Comparison of ENCODE assay signal across 8 cellular contexts in the genomic region with DNA sequence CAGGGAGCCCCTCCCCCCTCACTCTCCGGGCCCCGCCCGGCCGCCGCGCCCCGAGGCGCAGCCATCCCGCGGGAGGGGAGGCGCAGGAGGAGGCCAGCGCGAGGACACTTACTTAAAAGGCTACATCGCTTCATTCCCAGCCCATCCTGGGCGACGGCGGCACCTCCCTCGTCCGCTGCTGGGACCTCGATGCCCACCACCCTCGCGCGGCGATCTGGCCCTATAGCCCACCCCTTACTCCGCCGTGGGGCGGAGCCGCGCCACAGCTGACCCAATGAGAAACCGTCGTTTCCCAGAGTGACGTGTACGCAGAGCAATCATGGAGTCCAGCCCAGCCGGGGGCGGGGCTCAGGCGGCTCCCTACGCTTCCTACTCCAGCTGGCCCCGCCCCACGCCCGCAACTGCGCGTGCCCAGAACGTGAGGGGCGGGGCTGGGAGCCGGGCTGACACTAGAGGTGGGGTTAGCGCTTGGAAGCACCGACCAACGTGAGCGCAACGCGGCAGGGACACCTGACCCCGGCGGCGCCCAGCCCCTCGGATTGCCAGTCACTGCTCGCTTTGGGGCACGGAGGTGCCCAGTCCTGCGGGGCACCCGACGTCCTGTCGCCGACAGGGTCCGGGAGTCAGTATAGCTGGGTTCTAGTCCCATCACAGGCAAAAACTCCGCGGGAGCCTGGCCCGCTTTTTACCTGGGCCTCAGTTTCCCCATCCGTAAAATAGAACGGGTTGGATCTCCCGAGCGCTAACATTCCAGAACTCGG. TPM values are rescaled to one million over a fixed set of nuclear protein-coding genes. Genes with fewer than 3 reads are reported as not detected.
A peak's percentile ranks its signal among the peaks of the same experiment; 100 is the strongest.
DNase-seq lines count a peak whose midpoint lies in the region; ATAC-seq and TF ChIP-seq lines count a peak whose summit lies in the region.

A gene (minus strand): TSS at position 222 of the 761 bp plus-strand sequence. CDS start 16,165 bp downstream, outside the sequence.

- peak; percentile 97 for ATAC-seq in HG02571 (IDR thresholded peaks at IDR 0.05; ENCODE audit: unreplicated experiment)

- 3% methylated on average over 33 of the region's 71 CpGs for WGBS in SK-N-SH (ENCODE audit: low lambda C conversion rate)

- TF ChIP-seq RAD21 in SK-N-SH (IDR thresholded peaks at IDR 0.05; ENCODE audit: low read length): no peak

- H3K4me2 ChIP-seq in SK-N-SH: peak within 1 kb of the TSS; percentile 99

- peaks cover 0 to 21% of the 10 kb centered on the region in 2 experiments; a peak in 2 of 4 replicates for H3K4me1 ChIP-seq in SK-N-SH (ENCODE audit: control insufficient read depth in 1 of 2, insufficient read depth in 2 of 2, low read depth in 1 of 2, low read length in 1 of 2)

- peak; percentile 98 for DNase-seq in GM06990 (ENCODE audit: extremely low read depth, insufficient read length)
- DNase-seq in NCI-H1048 (lab: John Stamatoyannopoulos, UW): peak; percentile 96
- DNase-seq in SK-N-SH: peak; percentile 100
- DNase-seq in activated naive CD4-positive, alpha-beta T cell treated with anti-CD3 and anti-CD28 coated beads, Interleukin-2, amount 50 U/mL, for 16 hours: peak; percentile 97
- peak; percentile 98 for DNase-seq in globus pallidus (ENCODE audit: low spot score)
- peak; percentile 97 for DNase-seq in occipital lobe (lab: John Stamatoyannopoulos, UW)

- H3K9me2 ChIP-seq in SK-N-SH: no peaks in the 10 kb centered on the region

- peaks cover 41% of the 10 kb centered on the region for H4K20me1 ChIP-seq in SK-N-SH (ENCODE audit: insufficient read depth)

- peaks cover 3% of the 10 kb centered on the region for H3F3A ChIP-seq in SK-N-SH (replicated peaks; ENCODE audit: insufficient read depth)

- no peaks in the 10 kb centered on the region; the same call in 1 of the 2 replicates for H3K27me3 ChIP-seq in GM06990 (replicated peaks; ENCODE audit: control insufficient read depth, insufficient read depth, low read length)
- H3K27me3 ChIP-seq in SK-N-SH (ENCODE audit: insufficient read depth): peaks cover 9% of the 10 kb centered on the region

- TF ChIP-seq EP300 in SK-N-SH (IDR thresholded peaks at IDR 0.05; ENCODE audit: borderline replicate concordance in 1 of 2, low read depth in 1 of 2, low read length in 1 of 2): no peak

- CTCF ChIA-PET in SK-N-SH (lab: Yijun Ruan, JAX): interaction anchor here (2.1 to 2.5 kb wide), 2 partner anchors 16 to 75 kb away, joined by 7 to 8 read pairs; a partner anchor contains a TSS

- H3K27ac ChIP-seq in SK-N-SH (ENCODE audit: low read depth in 2 of 2, low read length in 1 of 2): peak within 1 kb of the TSS; percentile 55 to 65; a peak in 2 of 4 replicates
- H3K27ac ChIP-seq in temporal lobe (ENCODE audit: low read depth, low read length): peak within 1 kb of the TSS; percentile 27

- H3K4me3 ChIP-seq in GM06990 (replicated peaks; ENCODE audit: low read depth, low read length) (peak within 1 kb of the TSS; percentile 95), SK-N-SH (ENCODE audit: low read depth in 2 of 2, low read length in 1 of 2) (peak within 1 kb of the TSS; percentile 83 to 93)

- POLR2A ChIA-PET in SK-N-SH (lab: Yijun Ruan, JAX): interaction anchor here (0.8 to 1.0 kb wide), 2 partner anchors 19 to 25 kb away, joined by 3 read pairs; no protein-coding TSS in a partner anchor

- H3K79me2 ChIP-seq in SK-N-SH (ENCODE audit: insufficient read depth): peaks cover 47% of the 10 kb centered on the region

- H3K36me3 ChIP-seq in GM06990 (ENCODE audit: control insufficient read depth, insufficient read depth, low read length): peaks cover 2% of the 10 kb centered on the region; the same call in 1 of the 2 replicates
- no peaks in the 10 kb centered on the region for H3K36me3 ChIP-seq in SK-N-SH (replicated peaks in 1 of 2; ENCODE audit: control insufficient read depth in 1 of 2, insufficient read depth in 2 of 2, low read length in 1 of 2)

- TF ChIP-seq CTCF in GM06990 (IDR thresholded peaks at IDR 0.05; ENCODE audit: insufficient read depth, low read length, poor library complexity, severe bottlenecking) (no peak), SK-N-SH (IDR thresholded peaks at IDR 0.05) (no peak)

- peak within 1 kb of the TSS; percentile 74 for H3K9ac ChIP-seq in SK-N-SH

- H3K9me3 ChIP-seq in SK-N-SH: no peaks in the 10 kb centered on the region

- H2AFZ ChIP-seq in SK-N-SH (ENCODE audit: low read depth): peak within 1 kb of the TSS; percentile 99

TF ChIP-seq in SK-N-SH, 30 proteins besides CTCF, POLR2A, EP300 and RAD21 (continues in another document):
- TF ChIP-seq EZH2phosphoT487 (IDR thresholded peaks at IDR 0.05; ENCODE audit: borderline replicate concordance, low read depth): no peak
- TF ChIP-seq, protein P1, sequence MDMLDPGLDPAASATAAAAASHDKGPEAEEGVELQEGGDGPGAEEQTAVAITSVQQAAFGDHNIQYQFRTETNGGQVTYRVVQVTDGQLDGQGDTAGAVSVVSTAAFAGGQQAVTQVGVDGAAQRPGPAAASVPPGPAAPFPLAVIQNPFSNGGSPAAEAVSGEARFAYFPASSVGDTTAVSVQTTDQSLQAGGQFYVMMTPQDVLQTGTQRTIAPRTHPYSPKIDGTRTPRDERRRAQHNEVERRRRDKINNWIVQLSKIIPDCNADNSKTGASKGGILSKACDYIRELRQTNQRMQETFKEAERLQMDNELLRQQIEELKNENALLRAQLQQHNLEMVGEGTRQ (IDR thresholded peaks at IDR 0.05; ENCODE audit: borderline replicate concordance, low read depth, low read length): no peak
- TF ChIP-seq SIN3A (IDR thresholded peaks at IDR 0.05; ENCODE audit: borderline replicate concordance, low read depth, low read length): peak; percentile 12; the same call in 1 of the 2 replicates
- peak; percentile 55 for TF ChIP-seq NRF1 (IDR thresholded peaks at IDR 0.05; ENCODE audit: low read depth, low read length)
- no peak for TF ChIP-seq MEF2A (IDR thresholded peaks at IDR 0.05; ENCODE audit: borderline replicate concordance, low read depth)
- no peak for TF ChIP-seq RXRA (IDR thresholded peaks at IDR 0.05; ENCODE audit: borderline replicate concordance, low read depth)
- no peak for TF ChIP-seq FOXJ3 (CRISPR knock-in tag; IDR thresholded peaks at IDR 0.05)
- peak; percentile 69 for TF ChIP-seq POLR2AphosphoS5 (IDR thresholded peaks at IDR 0.05; ENCODE audit: low read depth, low read length)
- no peak for TF ChIP-seq GABPA (IDR thresholded peaks at IDR 0.05; ENCODE audit: low read depth)
- TF ChIP-seq RFX5 (IDR thresholded peaks at IDR 0.05; ENCODE audit: low read length): no peak
- peak; percentile 52 for TF ChIP-seq ELF1 (IDR thresholded peaks at IDR 0.05)
- 0 out of 2 replicates have a peak, but pooled peaks have one; percentile 6 for TF ChIP-seq TAF1 (IDR thresholded peaks at IDR 0.05; ENCODE audit: borderline replicate concordance, low read depth, low read length)
- no peak for TF ChIP-seq FOSL2 (IDR thresholded peaks at IDR 0.05; ENCODE audit: borderline replicate concordance, low read depth)
- TF ChIP-seq NFIC (IDR thresholded peaks at IDR 0.05; ENCODE audit: borderline replicate concordance): no peak
- TF ChIP-seq JUND (IDR thresholded peaks at IDR 0.05): no peak
- TF ChIP-seq MXI1 (IDR thresholded peaks at IDR 0.05; ENCODE audit: low read depth, low read length): peak; percentile 51
- TF ChIP-seq TEAD4 (IDR thresholded peaks at IDR 0.05; ENCODE audit: borderline replicate concordance, insufficient read depth): no peak
- TF ChIP-seq YY1 (IDR thresholded peaks at IDR 0.05; ENCODE audit: low read depth): no peak
- TF ChIP-seq, protein P2, sequence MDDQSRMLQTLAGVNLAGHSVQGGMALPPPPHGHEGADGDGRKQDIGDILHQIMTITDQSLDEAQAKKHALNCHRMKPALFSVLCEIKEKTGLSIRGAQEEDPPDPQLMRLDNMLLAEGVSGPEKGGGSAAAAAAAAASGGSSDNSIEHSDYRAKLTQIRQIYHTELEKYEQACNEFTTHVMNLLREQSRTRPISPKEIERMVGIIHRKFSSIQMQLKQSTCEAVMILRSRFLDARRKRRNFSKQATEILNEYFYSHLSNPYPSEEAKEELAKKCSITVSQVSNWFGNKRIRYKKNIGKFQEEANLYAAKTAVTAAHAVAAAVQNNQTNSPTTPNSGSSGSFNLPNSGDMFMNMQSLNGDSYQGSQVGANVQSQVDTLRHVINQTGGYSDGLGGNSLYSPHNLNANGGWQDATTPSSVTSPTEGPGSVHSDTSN (IDR thresholded peaks at IDR 0.05): peak; percentile 100
- TF ChIP-seq, protein P3, sequence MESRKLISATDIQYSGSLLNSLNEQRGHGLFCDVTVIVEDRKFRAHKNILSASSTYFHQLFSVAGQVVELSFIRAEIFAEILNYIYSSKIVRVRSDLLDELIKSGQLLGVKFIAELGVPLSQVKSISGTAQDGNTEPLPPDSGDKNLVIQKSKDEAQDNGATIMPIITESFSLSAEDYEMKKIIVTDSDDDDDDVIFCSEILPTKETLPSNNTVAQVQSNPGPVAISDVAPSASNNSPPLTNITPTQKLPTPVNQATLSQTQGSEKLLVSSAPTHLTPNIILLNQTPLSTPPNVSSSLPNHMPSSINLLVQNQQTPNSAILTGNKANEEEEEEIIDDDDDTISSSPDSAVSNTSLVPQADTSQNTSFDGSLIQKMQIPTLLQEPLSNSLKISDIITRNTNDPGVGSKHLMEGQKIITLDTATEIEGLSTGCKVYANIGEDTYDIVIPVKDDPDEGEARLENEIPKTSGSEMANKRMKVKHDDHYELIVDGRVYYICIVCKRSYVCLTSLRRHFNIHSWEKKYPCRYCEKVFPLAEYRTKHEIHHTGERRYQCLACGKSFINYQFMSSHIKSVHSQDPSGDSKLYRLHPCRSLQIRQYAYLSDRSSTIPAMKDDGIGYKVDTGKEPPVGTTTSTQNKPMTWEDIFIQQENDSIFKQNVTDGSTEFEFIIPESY (IDR thresholded peaks at IDR 0.05; ENCODE audit: borderline replicate concordance, low read depth): no peak
- TF ChIP-seq, protein P4, sequence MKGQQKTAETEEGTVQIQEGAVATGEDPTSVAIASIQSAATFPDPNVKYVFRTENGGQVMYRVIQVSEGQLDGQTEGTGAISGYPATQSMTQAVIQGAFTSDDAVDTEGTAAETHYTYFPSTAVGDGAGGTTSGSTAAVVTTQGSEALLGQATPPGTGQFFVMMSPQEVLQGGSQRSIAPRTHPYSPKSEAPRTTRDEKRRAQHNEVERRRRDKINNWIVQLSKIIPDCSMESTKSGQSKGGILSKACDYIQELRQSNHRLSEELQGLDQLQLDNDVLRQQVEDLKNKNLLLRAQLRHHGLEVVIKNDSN (IDR thresholded peaks at IDR 0.05; ENCODE audit: borderline replicate concordance, low read depth): no peak
- peak; percentile 71 for TF ChIP-seq CHD2 (IDR thresholded peaks at IDR 0.05; ENCODE audit: low read length, partially characterized antibody)
- no peak for TF ChIP-seq SMC3 (IDR thresholded peaks at IDR 0.05; ENCODE audit: low read depth, low read length)

RNA-seq across cellular contexts. Expression of the gene that starts here (rescaled TPM):
- 16.5 and 21.3 TPM in 2 replicates for polyA plus RNA-seq in SK-N-SH (2012; rRNA removed)
- polyA plus RNA-seq in SK-N-SH (2012; cell fraction: cytosol; rRNA removed): 12.8 and 15.4 TPM in 2 replicates
- polyA plus RNA-seq in SK-N-SH (2012; cell fraction: nucleus; rRNA removed): 34.4 and 45.9 TPM in 2 replicates
- total RNA-seq in occipital lobe: 43.0 TPM
- total RNA-seq in temporal lobe: 20.4 TPM

Comparison
In these comparisons a context has a peak if more than half of its experiments do, and no peak if none do; other contexts are left out.
1. Peak in every context shown above with its lines: DNase-seq, ATAC-seq, H3K4me3 ChIP-seq and H3K27ac ChIP-seq.